In genomic region chrX:104156630-104157529, GRCh38 we compare ENCODE assay signal across 1 cellular context.
TF ChIP-seq lines count a peak whose summit lies in the region.

TSS of gene SLC25A53 (minus strand) at chrX:104157009. CDS start at chrX:104105257, 51,752 bp downstream.

TF ChIP-seq in WTC11, 78 proteins besides CTCF, POLR2A, EP300 and RAD21 (continued from another document):
- no peak for TF ChIP-seq ZBTB43 (CRISPR knock-in tag; IDR thresholded peaks at IDR 0.05)
- 0 out of 2 replicates have a peak, but pooled peaks have one; percentile 34 for TF ChIP-seq MYBL2 (CRISPR knock-in tag; IDR thresholded peaks at IDR 0.05)
- TF ChIP-seq SOX15 (CRISPR knock-in tag; IDR thresholded peaks at IDR 0.05): no peak
- TF ChIP-seq TEAD1 (CRISPR knock-in tag; IDR thresholded peaks at IDR 0.05): no peak
- no peak for TF ChIP-seq ZNF138 (CRISPR knock-in tag; conservative IDR thresholded peaks at IDR 0.05)
- no peak for TF ChIP-seq ZNF425 (CRISPR knock-in tag; conservative IDR thresholded peaks at IDR 0.05)
